In the genomic region with DNA sequence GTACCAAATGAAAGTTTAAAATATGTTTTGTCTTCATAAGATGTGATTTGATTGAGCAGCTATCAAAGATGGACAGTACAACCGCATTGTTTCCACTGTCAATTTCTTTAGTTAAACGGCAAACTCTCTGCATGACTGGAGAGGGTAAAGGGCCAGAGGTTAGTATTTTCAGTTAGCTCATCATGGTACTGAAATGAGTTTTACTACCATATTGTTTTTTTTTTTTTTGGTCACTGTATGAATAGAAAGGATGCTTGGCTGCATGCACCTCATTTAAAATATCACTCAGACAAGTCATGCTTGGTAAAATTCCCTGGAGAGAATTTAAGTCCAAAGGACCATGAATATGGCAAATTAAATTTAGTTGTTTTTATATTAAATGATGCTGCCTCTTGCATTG, we compare ENCODE assay signal across 18 cellular contexts.
DNase-seq lines count a peak whose midpoint lies in the region; ATAC-seq lines count a peak whose summit lies in the region.
"Had no signal": no experiment of that assay in that cellular context is flagged by ENCODE, and none has a peak within 500 bp of the region (broad histone marks: within the 10 kb centered on the region; RNA-seq: fewer than 3 reads in every experiment).

No MANE protein-coding gene starts in this region.

- no peak overlapping the region for H3K27ac Mint-ChIP-seq in natural killer cell treated with Interleukin-12 subunit alpha and Interleukin-12 subunit beta and Interleukin-15 and Interleukin-18, amount 100 ng/mL, for 72 hours
- H3K27ac Mint-ChIP-seq: CD4-positive, alpha-beta memory T cell; GM23338; H9 had no signal

- H3K9me3 Mint-ChIP-seq in natural killer cell treated with Interleukin-12 subunit alpha and Interleukin-12 subunit beta and Interleukin-15 and Interleukin-18, amount 100 ng/mL, for 72 hours = peaks cover 16% of the 10 kb centered on the region

- no peak overlapping the region for H3K4me3 Mint-ChIP-seq in natural killer cell treated with Interleukin-12 subunit alpha and Interleukin-12 subunit beta and Interleukin-15 and Interleukin-18, amount 100 ng/mL, for 72 hours
- H3K4me3 Mint-ChIP-seq: CD4-positive, alpha-beta memory T cell; GM23338; H9 had no signal

- ATAC-seq in GM21786 (IDR thresholded peaks at IDR 0.05; ENCODE audit: unreplicated experiment) (peak; percentile 30), HG02759 (IDR thresholded peaks at IDR 0.05; ENCODE audit: unreplicated experiment) (peak; percentile 47), HG03432 (IDR thresholded peaks at IDR 0.05; ENCODE audit: unreplicated experiment) (peak; percentile 71)
- ATAC-seq in natural killer cell treated with Interleukin-12 subunit alpha and Interleukin-12 subunit beta and Interleukin-15 and Interleukin-18, amount 100 ng/mL, for 72 hours = no peak
- ATAC-seq: GM23338, HCT116 had no signal

- H3K4me1 Mint-ChIP-seq in natural killer cell treated with Interleukin-12 subunit alpha and Interleukin-12 subunit beta and Interleukin-15 and Interleukin-18, amount 100 ng/mL, for 72 hours (ENCODE audit: low read depth in 2 of 2) = no peaks in the 10 kb centered on the region
- H3K4me1 Mint-ChIP-seq: CD4-positive, alpha-beta memory T cell; GM23338; H9 had no signal

- H3K36me3 Mint-ChIP-seq in natural killer cell treated with Interleukin-12 subunit alpha and Interleukin-12 subunit beta and Interleukin-15 and Interleukin-18, amount 100 ng/mL, for 72 hours = no peaks in the 10 kb centered on the region
- H3K36me3 Mint-ChIP-seq: CD4-positive, alpha-beta memory T cell had no signal

- H3K27me3 Mint-ChIP-seq in natural killer cell treated with Interleukin-12 subunit alpha and Interleukin-12 subunit beta and Interleukin-15 and Interleukin-18, amount 100 ng/mL, for 72 hours = no peaks in the 10 kb centered on the region
- H3K27me3 Mint-ChIP-seq: CD4-positive, alpha-beta memory T cell had no signal

- peak; percentile 21 for DNase-seq in retina
- DNase-seq in GM03348 (ENCODE audit: low spot score) = no peak
- DNase-seq in pons (ENCODE audit: low spot score) = no peak
- no peak for DNase-seq in natural killer cell treated with Interleukin-12 subunit alpha and Interleukin-12 subunit beta and Interleukin-15 and Interleukin-18, amount 100 ng/mL, for 72 hours (ENCODE audit: low spot score)
- no peak for DNase-seq in NCI-H526 treated with DMSO at 0.1 percent for 48 hours (lab: John Stamatoyannopoulos, UW)
- DNase-seq: C1 segment of cervical spinal cord; Calu3; CD4-positive, alpha-beta memory T cell; COR-L47; DMS53; DMS79 treated with DMSO at 0.1 percent for 48 hours; GF-D8; H9 had no signal

Comparison
In these comparisons a context has a peak if more than half of its experiments do, and no peak if none do; other contexts are left out.
1. ATAC-seq: peak in GM21786 (single experiment), HG02759 (single experiment) and HG03432 (single experiment); none in natural killer cell treated with Interleukin-12 subunit alpha and Interleukin-12 subunit beta and Interleukin-15 and Interleukin-18, amount 100 ng/mL, for 72 hours (0 of 2).